Comparison of ENCODE assay signal across 17 cellular contexts in the genomic region with DNA sequence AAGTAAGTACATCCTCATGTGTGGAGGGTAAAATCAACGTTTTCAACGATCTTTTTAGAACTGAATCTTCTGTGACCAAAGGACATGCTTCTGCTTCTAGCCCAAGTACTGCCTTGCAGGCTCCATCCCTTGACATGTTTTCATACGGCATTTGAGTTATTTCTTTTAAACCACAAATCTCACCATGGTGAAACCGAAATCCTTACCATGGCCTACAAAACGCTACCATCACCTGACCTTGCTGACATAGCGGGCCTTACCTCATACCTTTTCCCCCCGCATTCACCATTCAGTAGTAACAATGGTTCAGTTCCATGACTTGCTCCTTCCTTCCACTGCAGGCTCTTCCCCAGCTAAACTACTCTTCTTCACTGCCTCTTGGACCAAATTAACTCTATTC. TPM values are rescaled to one million over a fixed set of nuclear protein-coding genes. Genes with fewer than 3 reads are reported as not detected.
DNase-seq lines count a peak whose midpoint lies in the region; ATAC-seq and TF ChIP-seq lines count a peak whose summit lies in the region.
"Had no signal": no experiment of that assay in that cellular context is flagged by ENCODE, and none has a peak within 500 bp of the region (broad histone marks: within the 10 kb centered on the region; RNA-seq: fewer than 3 reads in every experiment).

No MANE protein-coding gene starts in this region.

- no peaks in the 10 kb centered on the region for H3K27me3 ChIP-seq in trophoblast cell (ENCODE audit: insufficient read depth, low read length)
- H3K27me3 ChIP-seq: upper lobe of right lung had no signal

- no peak overlapping the region for H4K8ac ChIP-seq in trophoblast cell (ENCODE audit: low read depth, low read length)

- no peaks in the 10 kb centered on the region for H3K9me3 Mint-ChIP-seq in activated CD8-positive, alpha-beta memory T cell treated with anti-CD3 and anti-CD28 coated beads, Interleukin-2, amount 10 ng/mL, durations not matched to agents 7 days and 5 days (ENCODE audit: low read depth)
- H3K9me3 Mint-ChIP-seq in IgD-negative memory B cell, result no peaks in the 10 kb centered on the region
- H3K9me3 Mint-ChIP-seq in activated naive CD8-positive, alpha-beta T cell treated with anti-CD3 and anti-CD28 coated beads for 36 hours, result peaks cover 4% of the 10 kb centered on the region

- no peak overlapping the region for H2AK5ac ChIP-seq in trophoblast cell (ENCODE audit: low read length)

- H3K4me3 Mint-ChIP-seq in activated CD8-positive, alpha-beta memory T cell treated with anti-CD3 and anti-CD28 coated beads, Interleukin-2, amount 10 ng/mL, durations not matched to agents 7 days and 5 days, result peak overlapping the region; percentile 13
- H3K4me3 Mint-ChIP-seq in IgD-negative memory B cell, result peak overlapping the region in 3 of 4 donors; percentile 6 to 77 (median 39)
- H3K4me3 Mint-ChIP-seq in activated naive CD8-positive, alpha-beta T cell treated with anti-CD3 and anti-CD28 coated beads for 36 hours, result no peak overlapping the region
- H3K4me3 Mint-ChIP-seq: endodermal cell, H9, nephron progenitor cell had no signal

- peak overlapping the region; percentile 92 for H3K27ac Mint-ChIP-seq in activated CD8-positive, alpha-beta memory T cell treated with anti-CD3 and anti-CD28 coated beads, Interleukin-2, amount 10 ng/mL, durations not matched to agents 7 days and 5 days
- H3K27ac Mint-ChIP-seq in IgD-negative memory B cell, result peak overlapping the region in 1 of 3 donors; percentile 90
- peak overlapping the region; percentile 93 for H3K27ac Mint-ChIP-seq in activated naive CD8-positive, alpha-beta T cell treated with anti-CD3 and anti-CD28 coated beads for 36 hours
- H3K27ac Mint-ChIP-seq: endodermal cell, H9, nephron progenitor cell had no signal

- peaks cover 60% of the 10 kb centered on the region for H3K4me1 Mint-ChIP-seq in activated CD8-positive, alpha-beta memory T cell treated with anti-CD3 and anti-CD28 coated beads, Interleukin-2, amount 10 ng/mL, durations not matched to agents 7 days and 5 days
- peaks cover 21 to 34% (median 27%) of the 10 kb centered on the region in 3 donors for H3K4me1 Mint-ChIP-seq in IgD-negative memory B cell
- H3K4me1 Mint-ChIP-seq in activated naive CD8-positive, alpha-beta T cell treated with anti-CD3 and anti-CD28 coated beads for 36 hours, result peaks cover 56% of the 10 kb centered on the region

- no peak for TF ChIP-seq CTCF in lower leg skin (IDR thresholded peaks at IDR 0.05)

- H2BK120ac ChIP-seq in trophoblast cell (ENCODE audit: insufficient read depth, low read length, poor library complexity), result no peak overlapping the region

- H3K4me3 ChIP-seq in trophoblast cell (ENCODE audit: low read depth, low read length) (no peak overlapping the region), lower leg skin (ENCODE audit: low read depth, poor library complexity, severe bottlenecking) (no peak overlapping the region)
- H3K4me3 ChIP-seq: upper lobe of right lung had no signal

- no peak overlapping the region for H3K23ac ChIP-seq in trophoblast cell (ENCODE audit: low read length)

- CTCF ChIA-PET in activated CD8-positive, alpha-beta memory T cell treated with anti-CD3 and anti-CD28 coated beads, Interleukin-2, amount 10 ng/mL, durations not matched to agents 7 days and 5 days (lab: Charles Lee), result no interaction called here

- peaks cover 7% of the 10 kb centered on the region for H3K79me1 ChIP-seq in trophoblast cell (ENCODE audit: low read length)

- no peak overlapping the region for H2BK5ac ChIP-seq in trophoblast cell (ENCODE audit: low read depth, low read length, poor library complexity)

- H2BK12ac ChIP-seq in trophoblast cell (ENCODE audit: low read length), result no peak overlapping the region

- no peak overlapping the region for H3K14ac ChIP-seq in trophoblast cell (ENCODE audit: low read length)

- no peaks in the 10 kb centered on the region for H3K9me3 ChIP-seq in trophoblast cell (ENCODE audit: insufficient read depth, low read depth, low read length)
- H3K9me3 ChIP-seq: upper lobe of right lung had no signal

- H3K27ac ChIP-seq in trophoblast cell (ENCODE audit: low read depth, low read length), result no peak overlapping the region
- H3K27ac ChIP-seq: upper lobe of right lung had no signal

- no peak for TF ChIP-seq POLR2A in lower leg skin (IDR thresholded peaks at IDR 0.05)

- H3K79me2 ChIP-seq in trophoblast cell (ENCODE audit: control insufficient read depth, insufficient read depth, low read length, poor library complexity), result peaks cover 15% of the 10 kb centered on the region

- H2AFZ ChIP-seq in trophoblast cell (ENCODE audit: insufficient read depth, low read length, poor library complexity), result no peak overlapping the region

- intact Hi-C loops in lower leg skin (cut with DNase I; ENCODE audit: low total_unique reads), result no loop called here

- no peak overlapping the region for H3K9ac ChIP-seq in trophoblast cell (ENCODE audit: low read length)

- no peak overlapping the region for H4K12ac ChIP-seq in trophoblast cell (ENCODE audit: low read depth, low read length)

- H4K91ac ChIP-seq in trophoblast cell (ENCODE audit: low read depth, low read length), result no peak overlapping the region

- ATAC-seq in activated CD8-positive, alpha-beta memory T cell treated with anti-CD3 and anti-CD28 coated beads, Interleukin-2, amount 10 ng/mL, durations not matched to agents 7 days and 5 days, result no peak
- ATAC-seq: upper lobe of right lung had no signal

- no peak for DNase-seq in activated CD8-positive, alpha-beta memory T cell treated with anti-CD3 and anti-CD28 coated beads, Interleukin-2, amount 10 ng/mL, durations not matched to agents 7 days and 5 days
- DNase-seq in activated CD8-positive, alpha-beta memory T cell treated with anti-CD3 and anti-CD28 coated beads, Interleukin-2, amount 50 U/mL, for 48 hours, result no peak
- no peak for DNase-seq in activated naive CD8-positive, alpha-beta T cell treated with anti-CD3 and anti-CD28 coated beads for 36 hours
- DNase-seq in trophoblast cell (no peak), activated gamma-delta T cell (lab: John Stamatoyannopoulos, UW) (no peak), lower leg skin (ENCODE audit: low spot score in 2 of 2) (no peak)
- no peak for DNase-seq in central memory CD4-positive, alpha-beta T cell
- DNase-seq: activated CD8-positive, alpha-beta memory T cell treated with anti-CD3 and anti-CD28 coated beads, Interleukin-2, amount 50 U/mL, for 4 hours; aorta; endodermal cell; H9; NCI-H1694; NCI-H446 treated with DMSO at 0.1 percent for 48 hours; nephron progenitor cell; stimulated activated CD4-positive, alpha-beta T cell treated with anti-CD3 and anti-CD28 coated beads, Interleukin-12 subunit alpha, Interleukin-12 subunit beta, amount 100 ng/mL, for 4 hours; upper lobe of right lung had no signal

- H3K36me3 ChIP-seq in trophoblast cell (ENCODE audit: control insufficient read depth in 1 of 2, insufficient read depth in 2 of 2, low read length in 2 of 2), result peaks cover 2 to 4% of the 10 kb centered on the region in 2 experiments

- H3K4me1 ChIP-seq in trophoblast cell (ENCODE audit: control insufficient read depth in 1 of 2, insufficient read depth in 2 of 2, low read length in 2 of 2), result peaks cover 5% of the 10 kb centered on the region in 2 experiments

- H3K4me2 ChIP-seq in trophoblast cell (ENCODE audit: low read length), result no peak overlapping the region

- peaks cover 10% of the 10 kb centered on the region for H3K36me3 Mint-ChIP-seq in activated CD8-positive, alpha-beta memory T cell treated with anti-CD3 and anti-CD28 coated beads, Interleukin-2, amount 10 ng/mL, durations not matched to agents 7 days and 5 days
- no peaks in the 10 kb centered on the region for H3K36me3 Mint-ChIP-seq in IgD-negative memory B cell
- H3K36me3 Mint-ChIP-seq in activated naive CD8-positive, alpha-beta T cell treated with anti-CD3 and anti-CD28 coated beads for 36 hours, result peaks cover 32% of the 10 kb centered on the region

- H3K4ac ChIP-seq in trophoblast cell (ENCODE audit: low read depth, low read length), result peak overlapping the region; percentile 76

- no peak overlapping the region for H3K18ac ChIP-seq in trophoblast cell (ENCODE audit: low read length)

- no CpG with 5 or more reads among the region's 7 CpGs for WGBS in trophoblast cell (ENCODE audit: extremely low coverage, insufficient coverage, insufficient read length)
- WGBS in lower leg skin, 2 donors, result 82 to 86% methylated on average over 7 of the region's 7 CpGs

- no peaks in the 10 kb centered on the region for H3K27me3 Mint-ChIP-seq in activated CD8-positive, alpha-beta memory T cell treated with anti-CD3 and anti-CD28 coated beads, Interleukin-2, amount 10 ng/mL, durations not matched to agents 7 days and 5 days
- H3K27me3 Mint-ChIP-seq in IgD-negative memory B cell, result no peaks in the 10 kb centered on the region
- H3K27me3 Mint-ChIP-seq in activated naive CD8-positive, alpha-beta T cell treated with anti-CD3 and anti-CD28 coated beads for 36 hours, result no peaks in the 10 kb centered on the region

RNA-seq across cellular contexts. Expression of a gene that starts 3.5 kb away (rescaled TPM):
- 10 to 100 TPM; 30.4 to 36.3 TPM for total RNA-seq in activated CD8-positive, alpha-beta memory T cell treated with anti-CD3 and anti-CD28 coated beads, Interleukin-2, amount 10 ng/mL, durations not matched to agents 7 days and 5 days
- 31.6 TPM for polyA plus RNA-seq in IgD-negative memory B cell
- total RNA-seq in activated naive CD8-positive, alpha-beta T cell treated with anti-CD3 and anti-CD28 coated beads for 36 hours, result 10 to 100 TPM; 45.5 to 48.1 TPM
- polyA plus RNA-seq in trophoblast cell (2013), result 25.1 and 25.8 TPM in 2 replicates
- 10 to 100 TPM; 20.2 to 34.4 (median 28.6) TPM for total RNA-seq in lower leg skin
